In the genomic region with DNA sequence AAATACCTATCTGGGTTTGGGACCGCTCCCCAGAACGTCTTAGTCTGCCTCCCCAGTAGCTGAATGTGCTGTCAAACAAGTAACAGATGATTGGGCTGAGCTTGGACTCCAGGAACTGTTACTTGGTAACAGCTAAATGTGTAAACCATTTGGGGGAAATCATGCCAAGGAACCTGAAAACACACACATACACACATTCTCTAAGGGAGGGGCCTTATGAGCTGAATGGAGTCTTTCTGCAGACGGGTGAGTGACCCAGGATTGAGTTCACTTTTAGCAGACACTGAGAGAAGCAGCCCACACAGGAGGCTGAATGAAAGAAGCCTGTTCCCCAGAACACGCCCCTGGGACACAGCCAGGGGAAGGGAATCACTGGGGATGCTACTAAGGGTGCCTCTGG, we compare ENCODE assay signal across 1 cellular context.
TF ChIP-seq lines count a peak whose summit lies in the region.

No MANE protein-coding gene starts in this region.

TF ChIP-seq in WTC11, 78 proteins besides CTCF, POLR2A, EP300 and RAD21 (continued from another document):
- TF ChIP-seq, protein P1, sequence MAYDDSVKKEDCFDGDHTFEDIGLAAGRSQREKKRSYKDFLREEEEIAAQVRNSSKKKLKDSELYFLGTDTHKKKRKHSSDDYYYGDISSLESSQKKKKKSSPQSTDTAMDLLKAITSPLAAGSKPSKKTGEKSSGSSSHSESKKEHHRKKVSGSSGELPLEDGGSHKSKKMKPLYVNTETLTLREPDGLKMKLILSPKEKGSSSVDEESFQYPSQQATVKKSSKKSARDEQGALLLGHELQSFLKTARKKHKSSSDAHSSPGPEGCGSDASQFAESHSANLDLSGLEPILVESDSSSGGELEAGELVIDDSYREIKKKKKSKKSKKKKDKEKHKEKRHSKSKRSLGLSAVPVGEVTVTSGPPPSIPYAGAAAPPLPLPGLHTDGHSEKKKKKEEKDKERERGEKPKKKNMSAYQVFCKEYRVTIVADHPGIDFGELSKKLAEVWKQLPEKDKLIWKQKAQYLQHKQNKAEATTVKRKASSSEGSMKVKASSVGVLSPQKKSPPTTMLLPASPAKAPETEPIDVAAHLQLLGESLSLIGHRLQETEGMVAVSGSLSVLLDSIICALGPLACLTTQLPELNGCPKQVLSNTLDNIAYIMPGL (CRISPR knock-in tag; IDR thresholded peaks at IDR 0.05) = no peak
- TF ChIP-seq IRF2 (CRISPR knock-in tag; IDR thresholded peaks at IDR 0.05; ENCODE audit: borderline replicate concordance, low read depth) = no peak
- TF ChIP-seq SMAD4 (CRISPR knock-in tag; IDR thresholded peaks at IDR 0.05) = no peak
- no peak for TF ChIP-seq JUN (CRISPR knock-in tag; IDR thresholded peaks at IDR 0.05)
- TF ChIP-seq ZNF219 (CRISPR knock-in tag; IDR thresholded peaks at IDR 0.05; ENCODE audit: borderline replicate concordance) = no peak
- TF ChIP-seq, protein P2, sequence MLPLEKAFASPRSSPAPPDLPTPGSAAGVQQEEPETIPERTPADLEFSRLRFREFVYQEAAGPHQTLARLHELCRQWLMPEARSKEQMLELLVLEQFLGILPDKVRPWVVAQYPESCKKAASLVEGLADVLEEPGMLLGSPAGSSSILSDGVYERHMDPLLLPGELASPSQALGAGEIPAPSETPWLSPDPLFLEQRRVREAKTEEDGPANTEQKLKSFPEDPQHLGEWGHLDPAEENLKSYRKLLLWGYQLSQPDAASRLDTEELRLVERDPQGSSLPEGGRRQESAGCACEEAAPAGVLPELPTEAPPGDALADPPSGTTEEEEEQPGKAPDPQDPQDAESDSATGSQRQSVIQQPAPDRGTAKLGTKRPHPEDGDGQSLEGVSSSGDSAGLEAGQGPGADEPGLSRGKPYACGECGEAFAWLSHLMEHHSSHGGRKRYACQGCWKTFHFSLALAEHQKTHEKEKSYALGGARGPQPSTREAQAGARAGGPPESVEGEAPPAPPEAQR (CRISPR knock-in tag; IDR thresholded peaks at IDR 0.05) = no peak
